ENCODE assay signal across 8 cellular contexts in the genomic region with DNA sequence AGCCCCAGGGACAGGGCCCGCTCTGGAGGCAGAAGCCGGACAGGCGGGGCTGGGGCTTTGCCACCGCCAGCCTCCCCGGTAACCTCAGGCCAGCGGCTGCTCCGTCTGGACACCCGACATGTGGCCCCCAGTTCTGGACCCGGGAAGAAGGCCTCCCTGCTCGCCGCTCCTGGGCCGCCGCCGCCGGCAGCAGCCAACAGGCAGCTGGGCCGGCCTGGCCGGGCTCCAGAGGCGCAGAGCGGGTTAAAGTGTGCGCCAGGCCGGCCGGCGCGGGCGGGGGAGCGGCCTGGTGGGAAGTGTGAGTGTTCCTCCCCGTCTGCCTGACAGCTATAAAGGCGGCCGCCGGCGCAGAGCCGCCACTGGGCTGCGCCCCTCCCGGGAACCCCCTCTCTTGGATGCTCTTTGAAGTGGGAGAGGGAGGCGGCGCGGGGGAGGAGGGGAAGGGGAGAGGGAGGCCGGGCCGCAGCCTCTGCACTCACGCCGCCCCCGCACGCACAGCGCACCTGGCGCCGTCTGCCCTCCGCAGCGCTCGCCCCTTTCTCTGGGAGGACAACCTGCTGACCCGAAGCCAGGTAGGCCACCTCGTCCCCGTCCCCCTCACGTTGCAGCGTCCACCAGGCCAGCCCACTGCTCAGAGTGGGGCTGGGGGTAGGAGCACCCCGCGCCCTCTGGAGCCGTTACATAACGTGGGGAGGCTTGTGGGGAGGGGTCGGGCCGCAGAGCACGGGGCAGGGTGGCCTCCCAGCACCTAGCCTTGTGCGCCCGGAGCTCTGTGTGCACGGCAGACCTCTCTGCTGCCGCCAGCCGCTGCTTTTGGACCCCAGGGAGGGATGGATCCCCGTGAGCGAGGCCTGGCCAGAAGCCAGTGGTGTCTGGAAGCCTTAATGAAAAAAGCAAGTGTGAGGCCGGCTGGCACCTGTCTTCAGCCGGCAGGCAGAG. TPM values are rescaled to one million over a fixed set of nuclear protein-coding genes. Genes with fewer than 3 reads are reported as not detected.
A peak's percentile ranks its signal among the peaks of the same experiment; 100 is the strongest.
DNase-seq lines count a peak whose midpoint lies in the region; TF ChIP-seq lines count a peak whose summit lies in the region.

TSS of gene ADAMTSL2 (plus strand) at position 359 of the 939 bp plus-strand sequence. CDS start 2,009 bp downstream, outside the sequence.

- peak within 1 kb of the TSS; percentile 25 for H3K4me3 ChIP-seq in thymus (ENCODE audit: low read length)

- in situ Hi-C loops in KBM-7 (cut with MboI; ENCODE audit: low pct_unique_long_range_greater_than_20kb, low sequenced_read_pairs): loop anchor here (25.0 kb wide), 1 partner anchor 453 kb away; the partner anchor contains the start of gene VAV2

- no peaks in the 10 kb centered on the region for H3K9me3 Mint-ChIP-seq in nephron

- peaks cover 25% of the 10 kb centered on the region for H3K4me1 ChIP-seq in thymus (ENCODE audit: control insufficient read depth, insufficient read depth, low read length)

- H3K36me3 Mint-ChIP-seq in nephron (ENCODE audit: low read depth): no peaks in the 10 kb centered on the region

- 5% methylated on average over 70 of the region's 70 CpGs for WGBS in thymus

- H3K36me3 ChIP-seq in thymus (ENCODE audit: control insufficient read depth, insufficient read depth): no peaks in the 10 kb centered on the region

- DNase-seq in AG08396 (ENCODE audit: low spot score): peak; percentile 85
- peak; percentile 21 for DNase-seq in KBM-7
- peak; percentile 59 for DNase-seq in activated CD4-positive, alpha-beta T cell treated with anti-CD3 and anti-CD28 coated beads, Interleukin-2, amount 50 U/mL, for 1 hour
- peak; percentile 34 for DNase-seq in fibroblast of peridontal ligament (ENCODE audit: extremely low read depth)
- no peak for DNase-seq in SKM-1 (lab: John Stamatoyannopoulos, UW; ENCODE audit: unreplicated experiment)
- DNase-seq in NOMO-1 treated with dmso at 0.1 percent for 144 hours (lab: John Stamatoyannopoulos, UW; ENCODE audit: unreplicated experiment): no peak

- peak within 1 kb of the TSS; percentile 57 to 77 (median 73) for H3K4me3 Mint-ChIP-seq in nephron

- H3K9me3 ChIP-seq in thymus (ENCODE audit: control insufficient read depth): no peaks in the 10 kb centered on the region

- no peak within 1 kb of the TSS for H3K27ac ChIP-seq in thymus (ENCODE audit: low read depth)

- peaks cover 7% of the 10 kb centered on the region for H3K27me3 ChIP-seq in thymus (ENCODE audit: control insufficient read depth, insufficient read depth)

- peaks cover 56% of the 10 kb centered on the region for H3K4me1 Mint-ChIP-seq in nephron

- peaks cover 30% of the 10 kb centered on the region for H3K27me3 Mint-ChIP-seq in nephron (ENCODE audit: low read depth)

- H3K27ac Mint-ChIP-seq in nephron: peak within 1 kb of the TSS in 2 of 3 experiments; percentile 79 to 87

- TF ChIP-seq CTCF in nephron (IDR thresholded peaks at IDR 0.05; ENCODE audit: unreplicated experiment in 3 of 3): no peak

RNA-seq across cellular contexts. Expression of gene ADAMTSL2, which starts in this region (rescaled TPM):
- polyA plus RNA-seq in thymus: 0.68 TPM

Comparison
In these comparisons a context has a peak if more than half of its experiments do, and no peak if none do; other contexts are left out.
1. DNase-seq: peak in AG08396 (single experiment), KBM-7 (single experiment), activated CD4-positive, alpha-beta T cell treated with anti-CD3 and anti-CD28 coated beads, Interleukin-2, amount 50 U/mL, for 1 hour (single experiment) and fibroblast of peridontal ligament (single experiment); none in SKM-1 (single experiment) and NOMO-1 treated with dmso at 0.1 percent for 144 hours (single experiment).